In the genomic region with DNA sequence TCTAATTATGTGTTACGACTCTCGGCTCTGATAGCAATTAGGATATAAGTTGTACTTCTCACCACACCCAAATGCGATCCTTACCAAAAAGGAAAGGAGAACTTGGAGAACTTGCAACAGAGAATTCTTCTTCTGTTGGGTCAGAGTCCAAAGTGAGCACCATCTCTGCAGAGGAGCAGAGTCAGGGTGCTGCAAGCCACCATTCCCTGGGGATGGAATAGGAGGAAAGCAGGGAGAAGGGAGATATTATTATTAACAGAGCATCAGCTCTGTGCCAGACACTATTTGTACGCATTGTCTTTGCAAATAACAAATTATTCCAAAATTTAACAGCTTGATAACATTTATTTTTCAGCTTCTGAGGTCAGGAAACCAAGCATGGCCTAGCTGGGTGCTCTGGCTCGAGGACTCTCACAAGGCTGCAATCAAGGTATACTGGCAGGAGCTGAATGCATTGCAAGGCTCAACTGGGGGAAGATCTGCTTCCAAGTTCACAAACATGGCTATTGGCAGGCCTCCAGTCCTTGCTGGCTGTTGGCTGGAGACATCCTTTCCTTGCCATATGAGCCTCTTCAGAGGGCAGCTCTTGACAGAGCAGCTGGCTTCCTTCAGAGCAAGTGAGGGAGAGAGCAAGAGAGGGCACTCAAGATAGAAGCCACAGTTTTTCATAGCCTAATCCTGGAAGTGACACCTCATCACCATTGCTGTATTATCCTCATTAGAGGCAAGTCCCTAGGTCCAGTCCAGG, we compare ENCODE assay signal across 13 cellular contexts.
DNase-seq lines count a peak whose midpoint lies in the region; ATAC-seq and TF ChIP-seq lines count a peak whose summit lies in the region.
"Had no signal": no experiment of that assay in that cellular context is flagged by ENCODE, and none has a peak within 500 bp of the region (broad histone marks: within the 10 kb centered on the region; RNA-seq: fewer than 3 reads in every experiment).

No MANE protein-coding gene starts in this region.

- TF ChIP-seq CTCF in colonic mucosa (IDR thresholded peaks at IDR 0.05) (no peak), thyroid gland (IDR thresholded peaks at IDR 0.05) (no peak), natural killer cell (IDR thresholded peaks at IDR 0.05) (no peak)

- no peaks in the 10 kb centered on the region for H3K4me1 Mint-ChIP-seq in natural killer cell
- H3K4me1 Mint-ChIP-seq: activated CD4-positive, alpha-beta memory T cell treated with anti-CD3 and anti-CD28 coated beads, Interleukin-2, amount 10 ng/mL, durations not matched to agents 7 days and 5 days had no signal

- no peak overlapping the region for H3K4me3 Mint-ChIP-seq in natural killer cell
- H3K4me3 Mint-ChIP-seq: activated CD4-positive, alpha-beta memory T cell treated with anti-CD3 and anti-CD28 coated beads, Interleukin-2, amount 10 ng/mL, durations not matched to agents 7 days and 5 days had no signal

- no peak overlapping the region for H3K4me3 ChIP-seq in colonic mucosa
- no peak overlapping the region for H3K4me3 ChIP-seq in thyroid gland (replicated peaks in 1 of 3)

- H3K27me3 ChIP-seq in colonic mucosa (no peaks in the 10 kb centered on the region), thyroid gland (no peaks in the 10 kb centered on the region)

- no peaks in the 10 kb centered on the region for H3K36me3 Mint-ChIP-seq in natural killer cell

- H3K27ac Mint-ChIP-seq in natural killer cell: no peak overlapping the region
- H3K27ac Mint-ChIP-seq: activated CD4-positive, alpha-beta memory T cell treated with anti-CD3 and anti-CD28 coated beads, Interleukin-2, amount 10 ng/mL, durations not matched to agents 7 days and 5 days had no signal

- ATAC-seq in natural killer cell: no peak

- no peak overlapping the region for H3K9ac ChIP-seq in colonic mucosa (ENCODE audit: low read depth in 2 of 2, low read length in 2 of 2)

- no peaks in the 10 kb centered on the region for H3K9me3 Mint-ChIP-seq in natural killer cell
- H3K9me3 Mint-ChIP-seq: activated CD4-positive, alpha-beta memory T cell treated with anti-CD3 and anti-CD28 coated beads, Interleukin-2, amount 10 ng/mL, durations not matched to agents 7 days and 5 days had no signal

- no peak for TF ChIP-seq POLR2A in thyroid gland (IDR thresholded peaks at IDR 0.05)

- H3K9me3 ChIP-seq in colonic mucosa (no peaks in the 10 kb centered on the region), thyroid gland (no peaks in the 10 kb centered on the region)

- peak; percentile 12 for DNase-seq in DMS153 (lab: John Stamatoyannopoulos, UW)
- no peak for DNase-seq in DMS153 treated with DMSO at 0.1 percent for 48 hours (lab: John Stamatoyannopoulos, UW; ENCODE audit: unreplicated experiment)
- DNase-seq in colonic mucosa: peak; percentile 55
- peak; percentile 76 for DNase-seq in medulla oblongata (ENCODE audit: extremely low spot score)
- DNase-seq in thyroid gland: peak; percentile 86 to 89
- no peak for DNase-seq in Kasumi-1 (lab: John Stamatoyannopoulos, UW)
- no peak for DNase-seq in stimulated activated CD4-positive, alpha-beta T cell treated with anti-CD3 and anti-CD28 coated beads, Interleukin-4, amount 100 ng/mL, for 4 hours
- DNase-seq in natural killer cell: no peak
- DNase-seq: activated CD4-positive, alpha-beta memory T cell treated with anti-CD3 and anti-CD28 coated beads, Interleukin-2, amount 10 ng/mL, durations not matched to agents 7 days and 5 days; brain microvascular endothelial cell; glutamatergic neuron; NCI-H2081 treated with DMSO at 0.1 percent for 48 hours had no signal

- WGBS in thyroid gland, 2 donors: 68 to 70% methylated on average over 5 of the region's 5 CpGs

- H3K36me3 ChIP-seq in colonic mucosa: no peaks in the 10 kb centered on the region
- H3K36me3 ChIP-seq in thyroid gland: no peaks in the 10 kb centered on the region
- H3K36me3 ChIP-seq: brain microvascular endothelial cell had no signal

- H3K4me1 ChIP-seq in colonic mucosa: no peaks in the 10 kb centered on the region
- H3K4me1 ChIP-seq in thyroid gland: peaks cover 3 to 5% of the 10 kb centered on the region in 2 donors

- intact Hi-C loops in colonic mucosa (cut with DNase I) (no loop called here), thyroid gland (cut with DNase I) (no loop called here), natural killer cell (cut with micrococcal nuclease) (no loop called here)

- peaks cover 22 to 55% of the 10 kb centered on the region in 2 donors for H3K27me3 Mint-ChIP-seq in natural killer cell (ENCODE audit: low read depth in 2 of 2)

- H3K27ac ChIP-seq in colonic mucosa: no peak overlapping the region
- no peak overlapping the region for H3K27ac ChIP-seq in thyroid gland
- H3K27ac ChIP-seq: 22Rv1, brain microvascular endothelial cell had no signal

Comparison
In these comparisons a context has a peak if more than half of its experiments do, and no peak if none do; other contexts are left out.
1. DNase-seq: peak in DMS153 (single experiment), colonic mucosa (single experiment), medulla oblongata (single experiment) and thyroid gland (2 of 2); none in DMS153 treated with DMSO at 0.1 percent for 48 hours (single experiment), Kasumi-1 (0 of 2), stimulated activated CD4-positive, alpha-beta T cell treated with anti-CD3 and anti-CD28 coated beads, Interleukin-4, amount 100 ng/mL, for 4 hours (0 of 2) and natural killer cell (single experiment).